Comparison of ENCODE assay signal across 28 cellular contexts in genomic region chrX:73877687-73878086, GRCh38. TPM values are rescaled to one million over a fixed set of nuclear protein-coding genes. Genes with fewer than 3 reads are reported as not detected.
A peak's percentile ranks its signal among the peaks of the same experiment; 100 is the strongest.
DNase-seq lines count a peak whose midpoint lies in the region; ATAC-seq, FAIRE-seq and TF ChIP-seq lines count a peak whose summit lies in the region.
"Had no signal": no experiment of that assay in that cellular context is flagged by ENCODE, and none has a peak within 500 bp of the region (broad histone marks: within the 10 kb centered on the region; RNA-seq: fewer than 3 reads in every experiment).

No MANE protein-coding gene starts in this region.

- peak overlapping the region; percentile 28; a peak in 2 of 4 replicates for H3K4me2 ChIP-seq in H1 (ENCODE audit: insufficient read depth in 1 of 2, low read depth in 2 of 2, low read length in 2 of 2)
- H3K4me2 ChIP-seq: KMS-11 had no signal

- no peaks in the 10 kb centered on the region for H3K79me1 ChIP-seq in H1 (ENCODE audit: low read depth, low read length)

- CTCF ChIA-PET in H1 (lab: Charles Lee; ENCODE audit: partially characterized antibody), result interaction anchor here (1.1 kb wide), 2 partner anchors 11 to 38 kb away, joined by 3 read pairs; no protein-coding TSS in a partner anchor
- CTCF ChIA-PET in activated CD4-positive, alpha-beta T cell treated with anti-CD3 and anti-CD28 coated beads for 36 hours (lab: Charles Lee), result no interaction called here

- H3K36me3 ChIP-seq in HUES64 (ENCODE audit: insufficient read depth, low read length) (no peaks in the 10 kb centered on the region), H1 (ENCODE audit: control insufficient read depth in 2 of 4, insufficient read depth in 4 of 4, low read length in 3 of 4) (no peaks in the 10 kb centered on the region)
- H3K36me3 ChIP-seq: right lobe of liver had no signal

- ATAC-seq in activated CD4-positive, alpha-beta T cell treated with anti-CD3 and anti-CD28 coated beads for 36 hours, result no peak
- ATAC-seq: activated CD8-positive, alpha-beta T cell treated with anti-CD3 and anti-CD28 coated beads for 36 hours; right lobe of liver had no signal

- 0 out of 2 replicates have a peak overlapping the region, but pooled peaks have one; percentile 8 for H2BK15ac ChIP-seq in H1 (ENCODE audit: low read length)

- no peak overlapping the region for H3K4ac ChIP-seq in H1 (replicated peaks; ENCODE audit: insufficient read length, low read depth, low read length)

- no peak overlapping the region for H3K9ac ChIP-seq in HUES64 (ENCODE audit: low read depth, low read length)
- H3K9ac ChIP-seq in H1 (replicated peaks in 1 of 4; ENCODE audit: extremely low read depth in 1 of 4, low read depth in 3 of 4, low read length in 3 of 4), result no peak overlapping the region
- H3K9ac ChIP-seq: KMS-11, parathyroid adenoma had no signal

- H3K18ac ChIP-seq in H1 (ENCODE audit: extremely low read depth, low read length), result peak overlapping the region; percentile 32; the same call in 1 of the 2 replicates

- no peaks in the 10 kb centered on the region for H3K4me1 Mint-ChIP-seq in activated CD4-positive, alpha-beta T cell treated with anti-CD3 and anti-CD28 coated beads for 36 hours
- H3K4me1 Mint-ChIP-seq: central memory CD8-positive, alpha-beta T cell; mesothelial cell of epicardium; nephron had no signal

- H3K56ac ChIP-seq in H1 (replicated peaks; ENCODE audit: insufficient read length, low read depth, low read length), result no peak overlapping the region

- H3K23ac ChIP-seq in H1 (ENCODE audit: insufficient read length), result no peak overlapping the region

- no peak overlapping the region for H2BK120ac ChIP-seq in H1 (replicated peaks; ENCODE audit: low read depth, low read length)

- H4K91ac ChIP-seq in H1 (replicated peaks; ENCODE audit: insufficient read length, low read length), result no peak overlapping the region

- no peak overlapping the region for H3K14ac ChIP-seq in H1 (ENCODE audit: insufficient read length)

- H3K4me3 ChIP-seq in HUES64 (ENCODE audit: low read length) (no peak overlapping the region), H1 (ENCODE audit: extremely low read depth in 1 of 4, insufficient read depth in 2 of 4, low read depth in 3 of 4, low read length in 4 of 4) (no peak overlapping the region)
- H3K4me3 ChIP-seq: dorsolateral prefrontal cortex, right lobe of liver had no signal

- H4K20me1 ChIP-seq in H1 (replicated peaks in 1 of 2; ENCODE audit: control insufficient read depth in 1 of 2, insufficient read depth in 2 of 2, low read length in 2 of 2), result no peaks in the 10 kb centered on the region

- TF ChIP-seq EP300 in H1 (IDR thresholded peaks at IDR 0.05; ENCODE audit: borderline replicate concordance in 1 of 2, low read depth in 2 of 2, low read length in 2 of 2), result no peak

- POLR2A ChIA-PET in H1 (lab: Charles Lee; ENCODE audit: partially characterized antibody), result interaction anchor here (1.5 kb wide), 1 partner anchor 67 kb away, joined by 4 read pairs; no protein-coding TSS in a partner anchor
- POLR2A ChIA-PET in activated CD4-positive, alpha-beta T cell treated with anti-CD3 and anti-CD28 coated beads for 36 hours (lab: Charles Lee), result no interaction called here

- 0 out of 2 replicates have a peak overlapping the region, but pooled peaks have one; percentile 80 for H2BK20ac ChIP-seq in H1 (ENCODE audit: low read length)

- H2AFZ ChIP-seq in H1 (ENCODE audit: low read length), result no peak overlapping the region
- H2AFZ ChIP-seq: parathyroid adenoma had no signal

- peak overlapping the region; percentile 71; the same call in 1 of the 2 replicates for H3K27ac ChIP-seq in HUES64 (ENCODE audit: low read depth, low read length)
- no peak overlapping the region for H3K27ac ChIP-seq in H1 (ENCODE audit: low read depth, low read length)
- H3K27ac ChIP-seq: dorsolateral prefrontal cortex, KMS-11, parathyroid adenoma, right lobe of liver had no signal

- TF ChIP-seq POLR2A in H1 (IDR thresholded peaks at IDR 0.05; ENCODE audit: control extremely low read depth in 1 of 2, low read depth in 2 of 2, low read length in 2 of 2), result no peak

- no peak for TF ChIP-seq RAD21 in H1 (IDR thresholded peaks at IDR 0.05 in 1 of 2, conservative IDR thresholded peaks at IDR 0.05 in 1 of 2; ENCODE audit: low read depth in 2 of 2, low read length in 2 of 2)

- no peaks in the 10 kb centered on the region for H3K27me3 ChIP-seq in HUES64 (ENCODE audit: insufficient read depth, low read length)
- H3K27me3 ChIP-seq in H1 (replicated peaks in 1 of 4; ENCODE audit: control insufficient read depth in 3 of 4, extremely low read depth in 1 of 4, insufficient read depth in 3 of 4, low read length in 3 of 4), result no peaks in the 10 kb centered on the region
- H3K27me3 ChIP-seq: right lobe of liver had no signal

- no peaks in the 10 kb centered on the region for H3K27me3 Mint-ChIP-seq in activated CD4-positive, alpha-beta T cell treated with anti-CD3 and anti-CD28 coated beads for 36 hours
- H3K27me3 Mint-ChIP-seq: activated CD8-positive, alpha-beta T cell treated with anti-CD3 and anti-CD28 coated beads for 36 hours; central memory CD8-positive, alpha-beta T cell; type B pancreatic cell had no signal

- H4K5ac ChIP-seq in H1 (ENCODE audit: insufficient read length, low read depth, low read length), result no peak overlapping the region

- no peak overlapping the region for H3K27ac Mint-ChIP-seq in activated CD4-positive, alpha-beta T cell treated with anti-CD3 and anti-CD28 coated beads for 36 hours
- H3K27ac Mint-ChIP-seq: activated CD8-positive, alpha-beta T cell treated with anti-CD3 and anti-CD28 coated beads for 36 hours; mesothelial cell of epicardium; nephron; type B pancreatic cell had no signal

- H3K9me3 ChIP-seq in HUES64 (ENCODE audit: insufficient read depth, low read depth, low read length) (no peaks in the 10 kb centered on the region), H1 (ENCODE audit: insufficient read depth in 2 of 2, low read depth in 1 of 2, low read length in 1 of 2) (peaks cover 0 to 9% of the 10 kb centered on the region in 2 experiments; a peak in 1 of 4 replicates)
- H3K9me3 ChIP-seq: right lobe of liver had no signal

- peaks cover 2% of the 10 kb centered on the region for H3K9me3 Mint-ChIP-seq in activated CD4-positive, alpha-beta T cell treated with anti-CD3 and anti-CD28 coated beads for 36 hours (ENCODE audit: low read depth)
- H3K9me3 Mint-ChIP-seq: central memory CD8-positive, alpha-beta T cell had no signal

- peak overlapping the region; percentile 81; the same call in 1 of the 2 replicates for H2BK5ac ChIP-seq in H1 (ENCODE audit: low read depth, low read length)

- no peaks in the 10 kb centered on the region for H3K23me2 ChIP-seq in H1 (ENCODE audit: low read depth, low read length)

- no peak overlapping the region for H3K4me3 Mint-ChIP-seq in activated CD4-positive, alpha-beta T cell treated with anti-CD3 and anti-CD28 coated beads for 36 hours
- H3K4me3 Mint-ChIP-seq: activated CD8-positive, alpha-beta T cell treated with anti-CD3 and anti-CD28 coated beads for 36 hours; central memory CD8-positive, alpha-beta T cell; mesothelial cell of epicardium; nephron; type B pancreatic cell had no signal

- no peak overlapping the region for H2AK5ac ChIP-seq in H1 (ENCODE audit: low read depth, low read length)

- TF ChIP-seq CTCF in H1 (IDR thresholded peaks at IDR 0.05; ENCODE audit: control extremely low read depth in 1 of 3, insufficient read depth in 1 of 3, low read depth in 1 of 3, low read length in 3 of 3), result no peak

- no peak overlapping the region for H4K8ac ChIP-seq in H1 (ENCODE audit: extremely low read depth, insufficient read depth, low read length)

- no peaks in the 10 kb centered on the region for H3K79me2 ChIP-seq in H1 (ENCODE audit: control insufficient read depth in 1 of 2, insufficient read depth in 2 of 2, low read length in 2 of 2)
- H3K79me2 ChIP-seq: parathyroid adenoma had no signal

- H3K4me1 ChIP-seq in HUES64 (ENCODE audit: insufficient read depth, low read length) (no peaks in the 10 kb centered on the region), H1 (replicated peaks in 1 of 4; ENCODE audit: control insufficient read depth in 3 of 4, insufficient read depth in 4 of 4, low read length in 3 of 4) (peaks cover 0 to 6% (median 2%) of the 10 kb centered on the region in 4 experiments; a peak in 3 of 7 replicates)
- H3K4me1 ChIP-seq: parathyroid adenoma, right lobe of liver had no signal

- intact Hi-C loops in activated CD4-positive, alpha-beta T cell treated with anti-CD3 and anti-CD28 coated beads for 36 hours (cut with DNase I, micrococcal nuclease), result no loop called here

- peak; percentile 2 for DNase-seq in EH (ENCODE audit: low read depth)
- peak in 1 of 2 experiments; percentile 10 for DNase-seq in H1 (ENCODE audit: low read depth in 1 of 2, low spot score in 2 of 2)
- peak; percentile 74 for DNase-seq in kidney glomerular epithelial cell (lab: John Stamatoyannopoulos, UW)
- no peak for DNase-seq in activated CD4-positive, alpha-beta T cell treated with anti-CD3 and anti-CD28 coated beads for 36 hours
- no peak for DNase-seq in stimulated activated CD4-positive, alpha-beta T cell treated with anti-CD3 and anti-CD28 coated beads, Interleukin-15, amount 100 ng/mL, for 24 hours
- DNase-seq in GM19239 (ENCODE audit: insufficient read length, low spot score), result no peak
- no peak for DNase-seq in NCI-H1092 (lab: John Stamatoyannopoulos, UW)
- DNase-seq: activated CD8-positive, alpha-beta T cell treated with anti-CD3 and anti-CD28 coated beads for 36 hours; activated naive CD4-positive, alpha-beta T cell; amniotic stem cell; C1 segment of cervical spinal cord; dorsolateral prefrontal cortex; foreskin fibroblast; MV-4-11; NCI-H1694; NCI-H2171 treated with DMSO at 0.1 percent for 48 hours; NCI-H69; right lobe of liver; stimulated activated CD8-positive, alpha-beta memory T cell treated with anti-CD3 and anti-CD28 coated beads, Interleukin-4, amount 100 ng/mL, for 48 hours; T-helper 9 cell had no signal

- no peaks in the 10 kb centered on the region for H3K36me3 Mint-ChIP-seq in activated CD4-positive, alpha-beta T cell treated with anti-CD3 and anti-CD28 coated beads for 36 hours (ENCODE audit: low read depth)
- H3K36me3 Mint-ChIP-seq: type B pancreatic cell had no signal

- FAIRE-seq in H1 (lab: Jason Lieb, UNC) (peak; percentile 90), GM19239 (lab: Jason Lieb, UNC) (no peak)

- no peak overlapping the region for H2BK12ac ChIP-seq in H1 (ENCODE audit: low read depth, low read length)

TF ChIP-seq in H1, 55 proteins besides CTCF, POLR2A, EP300 and RAD21 (continues in another document):
- no peak for TF ChIP-seq BACH1 (IDR thresholded peaks at IDR 0.05; ENCODE audit: low read length)

RNA-seq across cellular contexts. Expression of gene XIST, which starts 25.2 kb away (rescaled TPM):
- polyA plus RNA-seq in HUES64 (2013, experiment 1 of 2), result 0.15 TPM
- not detected for polyA plus RNA-seq in HUES64 (2013, experiment 2 of 2)
- 0.04 and 0.19 TPM in 2 replicates for total RNA-seq in H1 (2021; fragmentation: NEBNext Ultra II Directional; extraction: Animal tissue kit (Norgen Biotek cat#: 25700))
- 0.06 TPM in 2 replicates for polyA plus RNA-seq in H1 (2011; rRNA removed)
- polyA plus RNA-seq in H1 (2011; cell fraction: cytosol; rRNA removed), result 0.45 TPM
- 0.67 TPM for polyA plus RNA-seq in H1 (2011; cell fraction: nucleus; rRNA removed)
- polyA plus RNA-seq in H1 (2012, experiment 1 of 2), result 0.04 to 0.10 TPM (median 0.07 TPM) in 4 replicates
- polyA plus RNA-seq in H1 (2012, experiment 2 of 2), result not detected
- 0.12 TPM for polyA plus RNA-seq in H1 (2013, experiment 1 of 2)
- 0.09 TPM for polyA plus RNA-seq in H1 (2013, experiment 2 of 2)
- 0.24 and 0.66 TPM in 2 replicates for polyA minus RNA-seq in H1 (2011; rRNA and poly(A)+ RNA removed)
- polyA minus RNA-seq in H1 (2011; cell fraction: cytosol; rRNA and poly(A)+ RNA removed), result not detected
- polyA minus RNA-seq in H1 (2011; cell fraction: nucleus; rRNA and poly(A)+ RNA removed), result 0.60 TPM
- total RNA-seq in activated CD4-positive, alpha-beta T cell treated with anti-CD3 and anti-CD28 coated beads for 36 hours, result not detected
- total RNA-seq: activated CD8-positive, alpha-beta T cell treated with anti-CD3 and anti-CD28 coated beads for 36 hours; H4 had no signal

Comparison
In these comparisons a context has a peak if more than half of its experiments do, and no peak if none do; other contexts are left out.
1. DNase-seq: peak in EH (single experiment) and kidney glomerular epithelial cell (single experiment); none in activated CD4-positive, alpha-beta T cell treated with anti-CD3 and anti-CD28 coated beads for 36 hours (single experiment), stimulated activated CD4-positive, alpha-beta T cell treated with anti-CD3 and anti-CD28 coated beads, Interleukin-15, amount 100 ng/mL, for 24 hours (single experiment), GM19239 (single experiment) and NCI-H1092 (single experiment).